Comparison of ENCODE assay signal across 29 cellular contexts in the genomic region with DNA sequence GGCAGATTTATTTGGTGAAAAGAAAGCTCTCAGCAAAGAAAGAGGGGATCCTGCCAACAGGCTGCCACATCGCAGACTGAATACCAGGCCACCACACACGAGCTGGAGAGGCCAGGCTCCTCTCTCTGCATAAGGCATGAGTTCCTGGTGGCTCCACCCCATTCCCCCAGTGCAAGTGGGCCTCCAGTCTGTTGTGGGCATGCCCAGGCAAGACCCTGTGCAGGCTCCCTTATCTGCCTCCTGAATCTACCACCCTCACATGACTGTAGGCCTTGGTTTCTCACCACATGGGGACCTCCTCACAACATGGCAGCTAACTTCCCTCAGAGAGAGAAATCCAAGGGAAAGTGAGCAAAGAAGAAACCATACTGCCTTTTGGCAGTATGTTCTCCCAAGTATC. TPM values are rescaled to one million over a fixed set of nuclear protein-coding genes. Genes with fewer than 3 reads are reported as not detected.
DNase-seq lines count a peak whose midpoint lies in the region; ATAC-seq, FAIRE-seq and TF ChIP-seq lines count a peak whose summit lies in the region.
"Had no signal": no experiment of that assay in that cellular context is flagged by ENCODE, and none has a peak within 500 bp of the region (broad histone marks: within the 10 kb centered on the region; RNA-seq: fewer than 3 reads in every experiment).

No MANE protein-coding gene starts in this region.

- H3K4me2 ChIP-seq in H1 (ENCODE audit: insufficient read depth in 1 of 2, low read depth in 2 of 2, low read length in 2 of 2), result no peak overlapping the region
- H3K4me2 ChIP-seq in trophoblast cell (ENCODE audit: low read length), result no peak overlapping the region

- H3K14ac ChIP-seq in H1 (ENCODE audit: insufficient read length), result no peak overlapping the region
- no peak overlapping the region for H3K14ac ChIP-seq in trophoblast cell (ENCODE audit: low read length)

- H3K23ac ChIP-seq in H1 (ENCODE audit: insufficient read length) (no peak overlapping the region), trophoblast cell (ENCODE audit: low read length) (no peak overlapping the region)

- H3K4me1 ChIP-seq in H1 (replicated peaks in 1 of 4; ENCODE audit: control insufficient read depth in 3 of 4, insufficient read depth in 4 of 4, low read length in 3 of 4), result no peaks in the 10 kb centered on the region
- peaks cover 0 to 2% of the 10 kb centered on the region in 2 experiments for H3K4me1 ChIP-seq in trophoblast cell (ENCODE audit: control insufficient read depth in 1 of 2, insufficient read depth in 2 of 2, low read length in 2 of 2)
- H3K4me1 ChIP-seq in psoas muscle, result no peaks in the 10 kb centered on the region
- H3K4me1 ChIP-seq: breast epithelium, HAP-1, tibial artery had no signal

- peaks cover 6% of the 10 kb centered on the region for H3K4me1 Mint-ChIP-seq in activated naive CD8-positive, alpha-beta T cell treated with anti-CD3 and anti-CD28 coated beads, Interleukin-2, amount 10 ng/mL, durations not matched to agents 7 days and 5 days
- peaks cover 2% of the 10 kb centered on the region for H3K4me1 Mint-ChIP-seq in activated naive CD8-positive, alpha-beta T cell treated with anti-CD3 and anti-CD28 coated beads for 36 hours
- H3K4me1 Mint-ChIP-seq: B cell, IgD-negative memory B cell had no signal

- H2AK5ac ChIP-seq in H1 (ENCODE audit: low read depth, low read length) (no peak overlapping the region), trophoblast cell (ENCODE audit: low read length) (no peak overlapping the region)

- no peak for TF ChIP-seq EP300 in H1 (IDR thresholded peaks at IDR 0.05; ENCODE audit: borderline replicate concordance in 1 of 2, low read depth in 2 of 2, low read length in 2 of 2)

- no peak overlapping the region for H4K5ac ChIP-seq in H1 (ENCODE audit: insufficient read length, low read depth, low read length)

- H3K27me3 ChIP-seq in H1 (replicated peaks in 1 of 4; ENCODE audit: control insufficient read depth in 3 of 4, extremely low read depth in 1 of 4, insufficient read depth in 3 of 4, low read length in 3 of 4), result no peaks in the 10 kb centered on the region
- no peaks in the 10 kb centered on the region for H3K27me3 ChIP-seq in trophoblast cell (ENCODE audit: insufficient read depth, low read length)
- no peaks in the 10 kb centered on the region for H3K27me3 ChIP-seq in psoas muscle (ENCODE audit: insufficient read depth in 3 of 3, low read length in 2 of 3)

- H3K56ac ChIP-seq in H1 (replicated peaks; ENCODE audit: insufficient read length, low read depth, low read length), result no peak overlapping the region

- 92% methylated on average over 2 of the region's 2 CpGs; no CpG with 5 or more reads in 1 of the 2 experiments for WGBS in H1 (ENCODE audit: extremely low coverage in 1 of 2, insufficient coverage in 1 of 2, insufficient read length in 1 of 2, insufficient replicate concordance in 2 of 2, low coverage in 1 of 2, low lambda C conversion rate in 2 of 2, missing lambda C conversion rate in 1 of 2), 2 experiments
- no CpG with 5 or more reads among the region's 2 CpGs for WGBS in trophoblast cell (ENCODE audit: extremely low coverage, insufficient coverage, insufficient read length)
- WGBS in psoas muscle, 3 donors, result 78 to 96% (median 78%) methylated on average over 2 of the region's 2 CpGs

- CTCF ChIA-PET in H1 (lab: Charles Lee; ENCODE audit: partially characterized antibody), result no interaction called here

- peaks cover 14% of the 10 kb centered on the region for H3K9me3 Mint-ChIP-seq in activated naive CD8-positive, alpha-beta T cell treated with anti-CD3 and anti-CD28 coated beads, Interleukin-2, amount 10 ng/mL, durations not matched to agents 7 days and 5 days
- H3K9me3 Mint-ChIP-seq in activated naive CD8-positive, alpha-beta T cell treated with anti-CD3 and anti-CD28 coated beads for 36 hours, result peaks cover 10% of the 10 kb centered on the region

- H3K27me3 Mint-ChIP-seq in activated naive CD8-positive, alpha-beta T cell treated with anti-CD3 and anti-CD28 coated beads, Interleukin-2, amount 10 ng/mL, durations not matched to agents 7 days and 5 days, result no peaks in the 10 kb centered on the region
- H3K27me3 Mint-ChIP-seq in activated naive CD8-positive, alpha-beta T cell treated with anti-CD3 and anti-CD28 coated beads for 36 hours, result no peaks in the 10 kb centered on the region

- no peaks in the 10 kb centered on the region; the same call in 1 of the 2 replicates for H3K23me2 ChIP-seq in H1 (ENCODE audit: low read depth, low read length)

- H3K36me3 ChIP-seq in H1 (ENCODE audit: control insufficient read depth in 2 of 4, insufficient read depth in 4 of 4, low read length in 3 of 4), result no peaks in the 10 kb centered on the region
- H3K36me3 ChIP-seq in trophoblast cell (ENCODE audit: control insufficient read depth in 1 of 2, insufficient read depth in 2 of 2, low read length in 2 of 2), result no peaks in the 10 kb centered on the region
- no peaks in the 10 kb centered on the region for H3K36me3 ChIP-seq in psoas muscle (ENCODE audit: insufficient read depth in 1 of 2, low read depth in 1 of 2)
- H3K36me3 ChIP-seq: breast epithelium, HAP-1, tibial artery had no signal

- H3K27ac Mint-ChIP-seq in activated naive CD8-positive, alpha-beta T cell treated with anti-CD3 and anti-CD28 coated beads, Interleukin-2, amount 10 ng/mL, durations not matched to agents 7 days and 5 days, result no peak overlapping the region
- H3K27ac Mint-ChIP-seq in activated naive CD8-positive, alpha-beta T cell treated with anti-CD3 and anti-CD28 coated beads for 36 hours, result no peak overlapping the region
- H3K27ac Mint-ChIP-seq: B cell; CD8-positive, alpha-beta T cell; IgD-negative memory B cell had no signal

- peak overlapping the region; percentile 48; the same call in 1 of the 2 replicates for H2BK20ac ChIP-seq in H1 (ENCODE audit: low read length)

- no peak for DNase-seq in activated naive CD8-positive, alpha-beta T cell treated with anti-CD3 and anti-CD28 coated beads, Interleukin-2, amount 10 ng/mL, durations not matched to agents 7 days and 5 days
- DNase-seq in activated naive CD8-positive, alpha-beta T cell treated with anti-CD3 and anti-CD28 coated beads for 36 hours, result no peak
- DNase-seq in HT1080 (ENCODE audit: low read depth) (peak; percentile 44), H1 (ENCODE audit: low read depth in 1 of 2, low spot score in 2 of 2) (no peak), trophoblast cell (no peak), psoas muscle (no peak), T1000 (lab: John Stamatoyannopoulos, UW) (no peak)
- DNase-seq: ACHN; activated CD4-positive, alpha-beta T cell treated with anti-CD3 and anti-CD28 coated beads, Interleukin-2, amount 50 U/mL, for 4 hours; activated CD4-positive, CD25-positive, alpha-beta regulatory T cell; activated CD8-positive, alpha-beta memory T cell treated with anti-CD3 and anti-CD28 coated beads, Interleukin-2, amount 50 U/mL, for 48 hours; anterior cingulate cortex; CD8-positive, alpha-beta T cell; glutamatergic neuron; NCI-H1092 treated with DMSO at 0.1 percent for 48 hours; NCI-H1694 treated with DMSO at 0.1 percent for 48 hours; NCI-H510A; posterior cingulate gyrus; right cardiac atrium; RPMI8226; stimulated activated CD4-positive, alpha-beta T cell treated with anti-CD3 and anti-CD28 coated beads, Interleukin-12 subunit alpha, Interleukin-12 subunit beta, amount 100 ng/mL, for 4 hours; stimulated activated CD4-positive, alpha-beta T cell treated with anti-CD3 and anti-CD28 coated beads, Interleukin-2, amount 100 ng/mL, for 48 hours; T-helper 1 cell; tibial artery had no signal

- no peak for FAIRE-seq in H1 (lab: Jason Lieb, UNC)
- FAIRE-seq: GM12892 had no signal

- peaks cover 4 to 11% of the 10 kb centered on the region in 2 experiments for H3K9me3 ChIP-seq in H1 (ENCODE audit: insufficient read depth in 2 of 2, low read depth in 1 of 2, low read length in 1 of 2)
- peaks cover 6% of the 10 kb centered on the region for H3K9me3 ChIP-seq in trophoblast cell (ENCODE audit: insufficient read depth, low read depth, low read length)
- no peaks in the 10 kb centered on the region for H3K9me3 ChIP-seq in psoas muscle
- H3K9me3 ChIP-seq: HAP-1 had no signal

- H2BK120ac ChIP-seq in H1 (replicated peaks; ENCODE audit: low read depth, low read length), result no peak overlapping the region
- no peak overlapping the region for H2BK120ac ChIP-seq in trophoblast cell (ENCODE audit: insufficient read depth, low read length, poor library complexity)

- no peak overlapping the region for H3K4ac ChIP-seq in H1 (replicated peaks; ENCODE audit: insufficient read length, low read depth, low read length)
- no peak overlapping the region for H3K4ac ChIP-seq in trophoblast cell (ENCODE audit: low read depth, low read length)

- no peak for TF ChIP-seq POLR2A in H1 (IDR thresholded peaks at IDR 0.05; ENCODE audit: control extremely low read depth in 1 of 2, low read depth in 2 of 2, low read length in 2 of 2)

- POLR2A ChIA-PET in activated naive CD8-positive, alpha-beta T cell treated with anti-CD3 and anti-CD28 coated beads, Interleukin-2, amount 10 ng/mL, durations not matched to agents 7 days and 5 days (lab: Charles Lee), result no interaction called here
- POLR2A ChIA-PET in H1 (lab: Charles Lee; ENCODE audit: partially characterized antibody), result no interaction called here

- H2BK15ac ChIP-seq in H1 (ENCODE audit: low read length), result no peak overlapping the region

- H4K20me1 ChIP-seq in H1 (replicated peaks in 1 of 2; ENCODE audit: control insufficient read depth in 1 of 2, insufficient read depth in 2 of 2, low read length in 2 of 2), result no peaks in the 10 kb centered on the region

- H3K4me3 ChIP-seq in H1 (ENCODE audit: extremely low read depth in 1 of 4, insufficient read depth in 2 of 4, low read depth in 3 of 4, low read length in 4 of 4) (no peak overlapping the region), trophoblast cell (ENCODE audit: low read depth, low read length) (no peak overlapping the region), psoas muscle (no peak overlapping the region)
- H3K4me3 ChIP-seq: breast epithelium, HAP-1, tibial artery had no signal

- no peak overlapping the region for H3K4me3 Mint-ChIP-seq in activated naive CD8-positive, alpha-beta T cell treated with anti-CD3 and anti-CD28 coated beads, Interleukin-2, amount 10 ng/mL, durations not matched to agents 7 days and 5 days
- H3K4me3 Mint-ChIP-seq in activated naive CD8-positive, alpha-beta T cell treated with anti-CD3 and anti-CD28 coated beads for 36 hours, result no peak overlapping the region
- H3K4me3 Mint-ChIP-seq: B cell; CD8-positive, alpha-beta T cell; IgD-negative memory B cell had no signal

- ATAC-seq in activated naive CD8-positive, alpha-beta T cell treated with anti-CD3 and anti-CD28 coated beads, Interleukin-2, amount 10 ng/mL, durations not matched to agents 7 days and 5 days (ENCODE audit: low read depth), result peak; percentile 33
- no peak for ATAC-seq in psoas muscle
- ATAC-seq: CD8-positive, alpha-beta T cell; right cardiac atrium had no signal

- peaks cover 8% of the 10 kb centered on the region for H3K36me3 Mint-ChIP-seq in activated naive CD8-positive, alpha-beta T cell treated with anti-CD3 and anti-CD28 coated beads, Interleukin-2, amount 10 ng/mL, durations not matched to agents 7 days and 5 days
- H3K36me3 Mint-ChIP-seq in activated naive CD8-positive, alpha-beta T cell treated with anti-CD3 and anti-CD28 coated beads for 36 hours, result peaks cover 2% of the 10 kb centered on the region
- H3K36me3 Mint-ChIP-seq: CD8-positive, alpha-beta T cell had no signal

- no peaks in the 10 kb centered on the region for H3K79me1 ChIP-seq in H1 (ENCODE audit: low read depth, low read length)
- no peaks in the 10 kb centered on the region for H3K79me1 ChIP-seq in trophoblast cell (ENCODE audit: low read length)

- H3K9ac ChIP-seq in H1 (replicated peaks in 1 of 4; ENCODE audit: extremely low read depth in 1 of 4, low read depth in 3 of 4, low read length in 3 of 4) (no peak overlapping the region), trophoblast cell (ENCODE audit: low read length) (no peak overlapping the region)

- H4K12ac ChIP-seq in trophoblast cell (ENCODE audit: low read depth, low read length), result no peak overlapping the region

- H4K8ac ChIP-seq in H1 (ENCODE audit: extremely low read depth, insufficient read depth, low read length) (no peak overlapping the region), trophoblast cell (ENCODE audit: low read depth, low read length) (no peak overlapping the region)

- intact Hi-C loops in psoas muscle (cut with DNase I), result no loop called here

- H3K27ac ChIP-seq in H1 (ENCODE audit: low read depth, low read length), result no peak overlapping the region
- no peak overlapping the region for H3K27ac ChIP-seq in trophoblast cell (ENCODE audit: low read depth, low read length)
- H3K27ac ChIP-seq in psoas muscle, result no peak overlapping the region
- H3K27ac ChIP-seq: breast epithelium, tibial artery had no signal

- no peak overlapping the region for H3K18ac ChIP-seq in H1 (ENCODE audit: extremely low read depth, low read length)
- no peak overlapping the region for H3K18ac ChIP-seq in trophoblast cell (ENCODE audit: low read length)

- H4K91ac ChIP-seq in H1 (replicated peaks; ENCODE audit: insufficient read length, low read length) (no peak overlapping the region), trophoblast cell (ENCODE audit: low read depth, low read length) (no peak overlapping the region)

- H3K79me2 ChIP-seq in H1 (ENCODE audit: control insufficient read depth in 1 of 2, insufficient read depth in 2 of 2, low read length in 2 of 2), result no peaks in the 10 kb centered on the region
- H3K79me2 ChIP-seq in trophoblast cell (ENCODE audit: control insufficient read depth, insufficient read depth, low read length, poor library complexity), result no peaks in the 10 kb centered on the region

- H2BK12ac ChIP-seq in H1 (ENCODE audit: low read depth, low read length) (no peak overlapping the region), trophoblast cell (ENCODE audit: low read length) (no peak overlapping the region)

- H2BK5ac ChIP-seq in H1 (ENCODE audit: low read depth, low read length), result peak overlapping the region; percentile 46; the same call in 1 of the 2 replicates
- peak overlapping the region; percentile 16 for H2BK5ac ChIP-seq in trophoblast cell (ENCODE audit: low read depth, low read length, poor library complexity)

- TF ChIP-seq CTCF in H1 (IDR thresholded peaks at IDR 0.05; ENCODE audit: control extremely low read depth in 1 of 3, insufficient read depth in 1 of 3, low read depth in 1 of 3, low read length in 3 of 3), result no peak
- no peak for TF ChIP-seq CTCF in psoas muscle (IDR thresholded peaks at IDR 0.05)

- TF ChIP-seq RAD21 in H1 (IDR thresholded peaks at IDR 0.05 in 1 of 2, conservative IDR thresholded peaks at IDR 0.05 in 1 of 2; ENCODE audit: low read depth in 2 of 2, low read length in 2 of 2), result no peak

- H2AFZ ChIP-seq in H1 (ENCODE audit: low read length) (0 out of 2 replicates have a peak overlapping the region, but pooled peaks have one; percentile 76), trophoblast cell (ENCODE audit: insufficient read depth, low read length, poor library complexity) (no peak overlapping the region)

RNA-seq across cellular contexts. Expression of a gene that starts 26.7 kb away (rescaled TPM):
- 10 to 100 TPM; 53.1 to 53.8 TPM for total RNA-seq in activated naive CD8-positive, alpha-beta T cell treated with anti-CD3 and anti-CD28 coated beads, Interleukin-2, amount 10 ng/mL, durations not matched to agents 7 days and 5 days
- 10 to 100 TPM; 72.7 to 75.3 TPM for total RNA-seq in activated naive CD8-positive, alpha-beta T cell treated with anti-CD3 and anti-CD28 coated beads for 36 hours
- 41.9 and 49.3 TPM in 2 replicates for total RNA-seq in HT1080 (2014; rRNA removed; shearing (Covaris generic))
- 49.1 and 50.9 TPM in 2 replicates for polyA plus RNA-seq in HT1080 (2015; cell fraction: cytosol; rRNA removed)
- polyA plus RNA-seq in HT1080 (2015; cell fraction: nucleus; rRNA removed), result 50.0 and 50.4 TPM in 2 replicates
- total RNA-seq in H1 (2021; fragmentation: NEBNext Ultra II Directional; extraction: Animal tissue kit (Norgen Biotek cat#: 25700)), result 76.1 and 77.3 TPM in 2 replicates
- polyA plus RNA-seq in H1 (2011; rRNA removed), result 24.1 and 33.0 TPM in 2 replicates
- polyA plus RNA-seq in H1 (2011; cell fraction: cytosol; rRNA removed), result 40.3 TPM
- polyA plus RNA-seq in H1 (2011; cell fraction: nucleus; rRNA removed), result 26.6 TPM
- polyA plus RNA-seq in H1 (2012, experiment 1 of 2), result 50.5 to 72.3 TPM (median 56.1 TPM) in 4 replicates
- polyA plus RNA-seq in H1 (2012, experiment 2 of 2), result 5.4 TPM
- polyA plus RNA-seq in H1 (2013, experiment 1 of 2), result 44.6 TPM
- 45.3 TPM for polyA plus RNA-seq in H1 (2013, experiment 2 of 2)
- 44.6 and 50.3 TPM in 2 replicates for polyA minus RNA-seq in H1 (2011; rRNA and poly(A)+ RNA removed)
- 28.3 TPM for polyA minus RNA-seq in H1 (2011; cell fraction: cytosol; rRNA and poly(A)+ RNA removed)
- 33.1 TPM for polyA minus RNA-seq in H1 (2011; cell fraction: nucleus; rRNA and poly(A)+ RNA removed)
- polyA plus RNA-seq in trophoblast cell (2013), result 78.0 and 80.3 TPM in 2 replicates
- 10 to 100 TPM; 65.1 to 97.1 (median 88.8) TPM for total RNA-seq in psoas muscle
- 100 to 1,000 TPM in 1 of 3 donors, 10 to 100 TPM in 2; 66.3 to 149 (median 76.8) TPM for polyA plus RNA-seq in psoas muscle
